ENCODE assay signal across 17 cellular contexts in genomic region chr7:106327538-106328481, GRCh38.
"Had no signal": no experiment of that assay in that cellular context is flagged by ENCODE, and none has a peak within 500 bp of the region (broad histone marks: within the 10 kb centered on the region; RNA-seq: fewer than 3 reads in every experiment).

No MANE protein-coding gene starts in this region.

- DNase-seq: activated CD4-positive, alpha-beta T cell treated with anti-CD3 and anti-CD28 coated beads, Interleukin-2, amount 10 ng/mL, durations not matched to agents 7 days and 5 days; activated CD4-positive, CD25-positive, alpha-beta regulatory T cell treated with anti-CD3 and anti-CD28 coated beads, Interleukin-2, amount 50 U/mL, for 72 hours; activated CD8-positive, alpha-beta memory T cell treated with anti-CD3 and anti-CD28 coated beads, Interleukin-2, amount 10 ng/mL, durations not matched to agents 7 days and 5 days; activated CD8-positive, alpha-beta T cell treated with anti-CD3 and anti-CD28 coated beads for 36 hours; activated gamma-delta T cell; activated T-cell treated with anti-CD3 and anti-CD28 coated beads for 4 hours; endodermal cell; heart right ventricle; left colon; lower lobe of right lung; naive B cell; stimulated activated CD4-positive, alpha-beta T cell treated with anti-CD3 and anti-CD28 coated beads, Interleukin-4, amount 100 ng/mL, for 24 hours; stimulated activated naive CD8-positive, alpha-beta T cell treated with anti-CD3 and anti-CD28 coated beads, Interleukin-15, Interleukin-2, amounts not matched to agents 100 U/mL and 50 U/mL, for 24 hours; substantia nigra; T-cell; transverse colon had no signal

- H3K36me3 ChIP-seq: heart right ventricle, lower lobe of right lung, transverse colon had no signal

- H3K4me1 ChIP-seq: lower lobe of right lung had no signal

- ATAC-seq: activated CD8-positive, alpha-beta memory T cell treated with anti-CD3 and anti-CD28 coated beads, Interleukin-2, amount 10 ng/mL, durations not matched to agents 7 days and 5 days; activated CD8-positive, alpha-beta T cell treated with anti-CD3 and anti-CD28 coated beads for 36 hours; heart right ventricle; left colon; stimulated activated naive CD8-positive, alpha-beta T cell treated with anti-CD3 and anti-CD28 coated beads, Interleukin-15, Interleukin-2, amounts not matched to agents 100 U/mL and 50 U/mL, for 24 hours; T-cell had no signal

- H3K27ac ChIP-seq: heart right ventricle, lower lobe of right lung, transverse colon, VCaP had no signal

- H3K9me3 ChIP-seq: lower lobe of right lung, transverse colon had no signal

- H3K27me3 ChIP-seq: heart right ventricle, transverse colon had no signal

- H3K4me3 ChIP-seq: heart right ventricle, lower lobe of right lung, transverse colon had no signal
